17 cellular contexts compared by ENCODE assay signal in the genomic region with DNA sequence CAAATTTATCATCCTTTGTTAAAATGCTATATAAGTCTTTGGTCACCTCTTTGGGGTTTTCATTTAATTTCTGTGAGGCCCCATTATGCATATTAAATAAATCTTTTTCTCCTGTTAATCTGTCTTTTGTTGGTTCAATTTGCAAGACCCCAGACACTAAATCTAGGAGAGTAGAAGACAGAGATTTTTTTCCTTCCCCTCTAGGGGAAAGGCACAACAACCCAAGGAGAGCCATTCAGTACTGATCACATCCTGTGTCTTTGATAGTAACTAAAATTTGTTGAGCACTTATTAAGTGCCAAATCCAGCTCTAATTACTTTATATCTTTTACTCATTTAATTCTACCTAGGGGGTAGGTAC.
DNase-seq lines count a peak whose midpoint lies in the region; ATAC-seq and TF ChIP-seq lines count a peak whose summit lies in the region.
"Had no signal": no experiment of that assay in that cellular context is flagged by ENCODE, and none has a peak within 500 bp of the region (broad histone marks: within the 10 kb centered on the region; RNA-seq: fewer than 3 reads in every experiment).

No MANE protein-coding gene starts in this region.

- no peak for TF ChIP-seq CTCF in esophagus muscularis mucosa (IDR thresholded peaks at IDR 0.05)
- no peak for TF ChIP-seq CTCF in osteocyte (IDR thresholded peaks at IDR 0.05)
- no peak for TF ChIP-seq CTCF in thyroid gland (IDR thresholded peaks at IDR 0.05)

- no peak for TF ChIP-seq EP300 in esophagus muscularis mucosa (IDR thresholded peaks at IDR 0.05)

- intact Hi-C loops in esophagus muscularis mucosa (cut with DNase I): no loop called here
- intact Hi-C loops in thyroid gland (cut with DNase I): loop anchor here (10.0 kb wide), 1 partner anchor 76 kb away; no protein-coding TSS in a partner anchor
- intact Hi-C loops in left colon (cut with DNase I, micrococcal nuclease): no loop called here

- H3K4me3 ChIP-seq in SK-N-MC (peak overlapping the region; percentile 55; the same call in 1 of the 2 replicates), esophagus muscularis mucosa (no peak overlapping the region), thyroid gland (replicated peaks in 1 of 3) (no peak overlapping the region)
- H3K4me3 ChIP-seq: BLaER1 had no signal

- H3K4me1 Mint-ChIP-seq in osteocyte (ENCODE audit: unreplicated experiment): peaks cover 72% of the 10 kb centered on the region
- H3K4me1 Mint-ChIP-seq: IgD-negative memory B cell had no signal

- H3K4me1 ChIP-seq in esophagus muscularis mucosa (peaks cover 31 to 42% (median 36%) of the 10 kb centered on the region in 4 donors), thyroid gland (peaks cover 72 to 87% of the 10 kb centered on the region in 2 donors)

- no peaks in the 10 kb centered on the region for H3K9me3 ChIP-seq in SK-N-MC (ENCODE audit: low read depth, low read length)
- no peaks in the 10 kb centered on the region for H3K9me3 ChIP-seq in esophagus muscularis mucosa
- no peaks in the 10 kb centered on the region for H3K9me3 ChIP-seq in thyroid gland

- H3K36me3 Mint-ChIP-seq in osteocyte (ENCODE audit: unreplicated experiment): no peaks in the 10 kb centered on the region
- H3K36me3 Mint-ChIP-seq: IgD-negative memory B cell had no signal

- no peaks in the 10 kb centered on the region for H3K9me3 Mint-ChIP-seq in osteocyte (ENCODE audit: unreplicated experiment)
- H3K9me3 Mint-ChIP-seq: activated CD8-positive, alpha-beta T cell treated with anti-CD3 and anti-CD28 coated beads for 36 hours; IgD-negative memory B cell had no signal

- H3K9ac ChIP-seq in SK-N-MC (ENCODE audit: insufficient read length): no peak overlapping the region
- H3K9ac ChIP-seq: BLaER1 had no signal

- H3K36me3 ChIP-seq in SK-N-MC (ENCODE audit: insufficient read depth, low read length): no peaks in the 10 kb centered on the region
- no peaks in the 10 kb centered on the region for H3K36me3 ChIP-seq in esophagus muscularis mucosa
- no peaks in the 10 kb centered on the region for H3K36me3 ChIP-seq in thyroid gland
- H3K36me3 ChIP-seq: BLaER1 had no signal

- H3K27ac ChIP-seq in SK-N-MC (0 out of 2 replicates have a peak overlapping the region, but pooled peaks have one; percentile 59), esophagus muscularis mucosa (replicated peaks in 1 of 4) (peak overlapping the region; percentile 34 to 78 (median 69)), thyroid gland (peak overlapping the region; percentile 94 to 99 (median 94))
- H3K27ac ChIP-seq: BLaER1 had no signal

- ATAC-seq in HG02588 (IDR thresholded peaks at IDR 0.05; ENCODE audit: unreplicated experiment): no peak
- ATAC-seq in left colon: no peak
- ATAC-seq: activated CD4-positive, CD25-positive, alpha-beta regulatory T cell treated with anti-CD3 and anti-CD28 coated beads, Interleukin-2, amount 50 U/mL, for 24 hours; activated CD8-positive, alpha-beta T cell treated with anti-CD3 and anti-CD28 coated beads for 36 hours had no signal

- H3K27me3 ChIP-seq in esophagus muscularis mucosa (no peaks in the 10 kb centered on the region), thyroid gland (no peaks in the 10 kb centered on the region)
- H3K27me3 ChIP-seq: BLaER1 had no signal

- TF ChIP-seq POLR2A in esophagus muscularis mucosa (IDR thresholded peaks at IDR 0.05; ENCODE audit: low read depth) (no peak), thyroid gland (IDR thresholded peaks at IDR 0.05) (no peak)

- H3K27ac Mint-ChIP-seq in osteocyte (ENCODE audit: unreplicated experiment): peak overlapping the region; percentile 87
- H3K27ac Mint-ChIP-seq: activated CD8-positive, alpha-beta T cell treated with anti-CD3 and anti-CD28 coated beads for 36 hours; IgD-negative memory B cell had no signal

- H3K27me3 Mint-ChIP-seq in osteocyte (ENCODE audit: unreplicated experiment): no peaks in the 10 kb centered on the region
- H3K27me3 Mint-ChIP-seq: activated CD8-positive, alpha-beta T cell treated with anti-CD3 and anti-CD28 coated beads for 36 hours had no signal

- H3K4me3 Mint-ChIP-seq in osteocyte (ENCODE audit: unreplicated experiment): no peak overlapping the region
- H3K4me3 Mint-ChIP-seq: activated CD8-positive, alpha-beta T cell treated with anti-CD3 and anti-CD28 coated beads for 36 hours; IgD-negative memory B cell had no signal

- no peak for DNase-seq in SK-N-MC (ENCODE audit: low read depth, low spot score)
- no peak for DNase-seq in esophagus muscularis mucosa (ENCODE audit: extremely low spot score)
- no peak for DNase-seq in osteocyte (ENCODE audit: extremely low spot score, unreplicated experiment)
- DNase-seq in thyroid gland: no peak
- DNase-seq in NCI-H446 (lab: John Stamatoyannopoulos, UW): no peak
- DNase-seq in left colon: no peak
- no peak for DNase-seq in activated CD8-positive, alpha-beta memory T cell treated with anti-CD3 and anti-CD28 coated beads, Interleukin-2, amount 50 U/mL, for 48 hours
- DNase-seq: activated CD8-positive, alpha-beta T cell treated with anti-CD3 and anti-CD28 coated beads for 36 hours; activated naive CD4-positive, alpha-beta T cell; activated T-cell treated with anti-CD3 and anti-CD28 coated beads, Interleukin-2, amount 50 U/mL, for 1 hour; HCEC 1CT; NCI-H1436; NCI-H526 had no signal
